In the genomic region with DNA sequence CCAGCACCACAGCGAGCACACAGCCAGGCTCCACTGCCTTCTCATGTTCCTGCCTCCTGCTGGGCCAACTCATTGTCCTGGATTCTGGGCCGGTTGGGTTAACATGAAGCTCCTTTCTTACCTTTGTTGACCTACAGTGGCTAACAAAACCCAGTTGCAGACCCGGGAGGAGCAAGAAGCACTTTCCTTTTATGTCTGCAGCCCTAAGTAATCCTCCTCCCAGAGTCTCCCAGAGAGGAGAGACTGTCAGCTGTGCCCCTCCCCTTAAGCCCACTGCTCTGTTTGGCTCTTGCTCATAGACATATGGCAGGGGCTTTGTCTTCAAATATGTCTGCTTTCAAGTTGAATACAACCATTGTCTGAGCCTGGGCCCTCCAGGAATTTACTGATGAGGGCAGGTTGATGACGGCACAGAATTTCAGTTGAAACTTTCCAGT, we compare ENCODE assay signal across 14 cellular contexts. TPM values are rescaled to one million over a fixed set of nuclear protein-coding genes. Genes with fewer than 3 reads are reported as not detected.
A peak's percentile ranks its signal among the peaks of the same experiment; 100 is the strongest.
DNase-seq lines count a peak whose midpoint lies in the region; ATAC-seq lines count a peak whose summit lies in the region.
"Had no signal": no experiment of that assay in that cellular context is flagged by ENCODE, and none has a peak within 500 bp of the region (broad histone marks: within the 10 kb centered on the region; RNA-seq: fewer than 3 reads in every experiment).

No MANE protein-coding gene starts in this region.

- H3K36me3 ChIP-seq in HUES64 (ENCODE audit: insufficient read depth, low read length) = no peaks in the 10 kb centered on the region
- H3K36me3 ChIP-seq: adrenal gland had no signal

- H3K27ac Mint-ChIP-seq in activated naive CD4-positive, alpha-beta T cell treated with anti-CD3 and anti-CD28 coated beads, Interleukin-2, amount 50 U/mL, for 72 hours = no peak overlapping the region
- H3K27ac Mint-ChIP-seq: stimulated activated naive B cell treated with anti-CD40 and anti-IgM and Interleukin-4, amounts not matched to agents 10 μg/mL and 1 μg/mL and 100 μg/mL, for 72 hours had no signal

- H3K27ac ChIP-seq in HUES64 (ENCODE audit: low read depth, low read length) = peak overlapping the region; percentile 14; the same call in 1 of the 2 replicates
- H3K27ac ChIP-seq: adrenal gland, SK-N-MC had no signal

- ATAC-seq in GM21619 (IDR thresholded peaks at IDR 0.05; ENCODE audit: unreplicated experiment) (no peak), sciatic nerve (no peak)
- ATAC-seq in activated naive CD4-positive, alpha-beta T cell treated with anti-CD3 and anti-CD28 coated beads, Interleukin-2, amount 50 U/mL, for 72 hours = no peak
- ATAC-seq: stimulated activated naive B cell treated with anti-CD40 and anti-IgM and Interleukin-4, amounts not matched to agents 10 μg/mL and 1 μg/mL and 100 μg/mL, for 72 hours had no signal

- H3K9me3 ChIP-seq in HUES64 (ENCODE audit: insufficient read depth, low read depth, low read length) = peaks cover 4% of the 10 kb centered on the region
- H3K9me3 ChIP-seq: adrenal gland had no signal

- WGBS in HUES64 = 8% methylated on average over 4 of the region's 4 CpGs

- peaks cover 16 to 22% of the 10 kb centered on the region in 2 donors for H3K9me3 Mint-ChIP-seq in activated naive CD4-positive, alpha-beta T cell treated with anti-CD3 and anti-CD28 coated beads, Interleukin-2, amount 50 U/mL, for 72 hours

- no peaks in the 10 kb centered on the region for H3K27me3 ChIP-seq in HUES64 (ENCODE audit: insufficient read depth, low read length)

- intact Hi-C loops in sciatic nerve (cut with DNase I) = no loop called here

- DNase-seq in COLO829 (ENCODE audit: low spot score) (peak; percentile 31), NCI-H82 (lab: John Stamatoyannopoulos, UW) (peak; percentile 91), iPS DF 4.7 (ENCODE audit: extremely low read depth, low spot score) (peak; percentile 74), sciatic nerve (ENCODE audit: low spot score) (no peak)
- no peak for DNase-seq in activated naive CD4-positive, alpha-beta T cell treated with anti-CD3 and anti-CD28 coated beads, Interleukin-2, amount 50 U/mL, for 72 hours (ENCODE audit: low spot score in 2 of 2)
- no peak for DNase-seq in stimulated activated CD4-positive, alpha-beta T cell treated with anti-CD3 and anti-CD28 coated beads, Interleukin-2, amount 100 ng/mL, for 48 hours
- DNase-seq: activated T-cell treated with anti-CD3 and anti-CD28 coated beads for 4 hours; adrenal gland; NK-92 treated with Interleukin-12 subunit alpha and Interleukin-12 subunit beta, amount 100 ng/mL, for 24 hours; stimulated activated CD4-positive, alpha-beta T cell treated with anti-CD3 and anti-CD28 coated beads, Interleukin-4, amount 100 ng/mL, for 4 hours; stimulated activated naive B cell treated with anti-CD40 and anti-IgM and Interleukin-4, amounts not matched to agents 10 μg/mL and 1 μg/mL and 100 μg/mL, for 72 hours had no signal

- no peak overlapping the region for H3K9ac ChIP-seq in HUES64 (ENCODE audit: low read depth, low read length)

- H3K4me1 ChIP-seq in HUES64 (ENCODE audit: insufficient read depth, low read length) = peaks cover 11% of the 10 kb centered on the region
- H3K4me1 ChIP-seq: adrenal gland had no signal

- H3K36me3 Mint-ChIP-seq in activated naive CD4-positive, alpha-beta T cell treated with anti-CD3 and anti-CD28 coated beads, Interleukin-2, amount 50 U/mL, for 72 hours = peaks cover 19 to 21% of the 10 kb centered on the region in 2 donors

- H3K4me3 ChIP-seq in HUES64 (ENCODE audit: low read length) = no peak overlapping the region
- H3K4me3 ChIP-seq: adrenal gland, SK-N-MC had no signal

RNA-seq across cellular contexts. Expression of a gene that starts 55.2 kb away (rescaled TPM):
- polyA plus RNA-seq in HUES64 (2013, experiment 1 of 2) = 270 TPM
- 242 TPM for polyA plus RNA-seq in HUES64 (2013, experiment 2 of 2)
- total RNA-seq in activated naive CD4-positive, alpha-beta T cell treated with anti-CD3 and anti-CD28 coated beads, Interleukin-2, amount 50 U/mL, for 72 hours = 100 to 1,000 TPM; 206 to 223 TPM
- total RNA-seq in sciatic nerve = 108 TPM

RNA-seq across cellular contexts. Expression of a gene that starts 56.3 kb away (rescaled TPM):
- 16.1 TPM for polyA plus RNA-seq in HUES64 (2013, experiment 1 of 2)
- 19.5 TPM for polyA plus RNA-seq in HUES64 (2013, experiment 2 of 2)
- total RNA-seq in activated naive CD4-positive, alpha-beta T cell treated with anti-CD3 and anti-CD28 coated beads, Interleukin-2, amount 50 U/mL, for 72 hours = 10 to 100 TPM; 24.2 to 26.2 TPM
- total RNA-seq in sciatic nerve = 17.2 TPM

Comparison
In these comparisons a context has a peak if more than half of its experiments do, and no peak if none do; other contexts are left out.
1. DNase-seq: peak in COLO829 (single experiment), NCI-H82 (single experiment) and iPS DF 4.7 (single experiment); none in activated naive CD4-positive, alpha-beta T cell treated with anti-CD3 and anti-CD28 coated beads, Interleukin-2, amount 50 U/mL, for 72 hours (0 of 2), stimulated activated CD4-positive, alpha-beta T cell treated with anti-CD3 and anti-CD28 coated beads, Interleukin-2, amount 100 ng/mL, for 48 hours (0 of 2) and sciatic nerve (single experiment).